13 cellular contexts compared by ENCODE assay signal in genomic region chr12:19369691-19370148, GRCh38.
A peak's percentile ranks its signal among the peaks of the same experiment; 100 is the strongest.
DNase-seq lines count a peak whose midpoint lies in the region; ATAC-seq and TF ChIP-seq lines count a peak whose summit lies in the region.
"Had no signal": no experiment of that assay in that cellular context is flagged by ENCODE, and none has a peak within 500 bp of the region (broad histone marks: within the 10 kb centered on the region; RNA-seq: fewer than 3 reads in every experiment).

No MANE protein-coding gene starts in this region.

- intact Hi-C loops in PC-3 (cut with micrococcal nuclease) = no loop called here

- no peak overlapping the region for H3K4me2 ChIP-seq in H9 (ENCODE audit: insufficient read depth, insufficient read length, low read length)
- no peak overlapping the region for H3K4me2 ChIP-seq in PC-3 (ENCODE audit: low read length)

- H3F3A ChIP-seq in PC-3 (ENCODE audit: low read length, unreplicated experiment) = no peaks in the 10 kb centered on the region

- H3K4me3 ChIP-seq in PC-3 (ENCODE audit: low read length) (no peak overlapping the region), fibroblast of pulmonary artery (replicated peaks; ENCODE audit: low read depth, low read length) (no peak overlapping the region), skeletal muscle cell (ENCODE audit: low read depth, low read length) (no peak overlapping the region), tibial nerve (no peak overlapping the region)

- no peaks in the 10 kb centered on the region for H3K27me3 Mint-ChIP-seq in H9 (ENCODE audit: low read depth)
- H3K27me3 Mint-ChIP-seq in activated T-cell treated with anti-CD3 and anti-CD28 coated beads, Interleukin-2, amount 50 U/mL, for 24 hours = no peaks in the 10 kb centered on the region

- no peak for TF ChIP-seq CTCF in H9 (conservative IDR thresholded peaks at IDR 0.05)
- TF ChIP-seq CTCF in PC-3 (conservative IDR thresholded peaks at IDR 0.05; ENCODE audit: low read depth, low read length) = no peak
- no peak for TF ChIP-seq CTCF in fibroblast of pulmonary artery (IDR thresholded peaks at IDR 0.05; ENCODE audit: low read length, missing control alignments)
- no peak for TF ChIP-seq CTCF in tibial nerve (IDR thresholded peaks at IDR 0.05)

- no CpG with 5 or more reads among the region's 6 CpGs for WGBS in H9 (ENCODE audit: extremely low coverage, insufficient read length, low lambda C conversion rate)
- WGBS in tibial nerve, 2 donors = 60 to 62% methylated on average over 6 of the region's 6 CpGs

- H3K23me2 ChIP-seq in H9 (ENCODE audit: insufficient read length, low read depth, low read length, poor library complexity, severe bottlenecking) = no peaks in the 10 kb centered on the region

- no peak overlapping the region for H3K23ac ChIP-seq in H9 (ENCODE audit: insufficient read length, low read depth, low read length)

- H3K14ac ChIP-seq in H9 (ENCODE audit: insufficient read depth, low read length) = no peak overlapping the region

- H3K27ac Mint-ChIP-seq in H9 = peak overlapping the region in 2 of 3 experiments; percentile 5 to 25; a peak in 2 of 7 replicates
- no peak overlapping the region for H3K27ac Mint-ChIP-seq in activated T-cell treated with anti-CD3 and anti-CD28 coated beads, Interleukin-2, amount 50 U/mL, for 24 hours

- no peak overlapping the region for H3K4me3 Mint-ChIP-seq in H9
- no peak overlapping the region for H3K4me3 Mint-ChIP-seq in activated T-cell treated with anti-CD3 and anti-CD28 coated beads, Interleukin-2, amount 50 U/mL, for 24 hours

- no peaks in the 10 kb centered on the region for H3K79me1 ChIP-seq in H9 (ENCODE audit: insufficient read depth, low read depth, low read length, poor library complexity, severe bottlenecking)

- H3K36me3 ChIP-seq in PC-3 (ENCODE audit: low read depth, low read length) (no peaks in the 10 kb centered on the region), tibial nerve (peaks cover 0 to 65% (median 3%) of the 10 kb centered on the region in 3 donors)

- no TSS peak for BruUV-seq in PC-3 (replicated peaks; lab: Mats Ljungman, UMichigan)

- no peaks in the 10 kb centered on the region for H3K27me3 ChIP-seq in H9 (ENCODE audit: insufficient read depth, low read length)
- H3K27me3 ChIP-seq in PC-3 (ENCODE audit: low read length) = no peaks in the 10 kb centered on the region
- no peaks in the 10 kb centered on the region for H3K27me3 ChIP-seq in tibial nerve

- H3K18ac ChIP-seq in H9 (ENCODE audit: insufficient read length, low read depth, low read length) = no peak overlapping the region

- POLR2A ChIA-PET in PC-3 (lab: Charles Lee; ENCODE audit: unreplicated experiment) = no interaction called here

- TF ChIP-seq POLR2A in tibial nerve (IDR thresholded peaks at IDR 0.05) = no peak

- no peak overlapping the region for H2BK12ac ChIP-seq in H9 (ENCODE audit: insufficient read length, low read depth, low read length)

- no peak overlapping the region for H3T11ph ChIP-seq in H9 (ENCODE audit: low read length)

- H2BK15ac ChIP-seq in H9 (ENCODE audit: low read depth, low read length) = no peak overlapping the region

- H3K9me3 ChIP-seq in H9 (ENCODE audit: control insufficient read depth, low read depth, low read length) = no peaks in the 10 kb centered on the region
- H3K9me3 ChIP-seq in PC-3 (ENCODE audit: low read length) = no peaks in the 10 kb centered on the region
- no peaks in the 10 kb centered on the region for H3K9me3 ChIP-seq in tibial nerve
- H3K9me3 ChIP-seq: Caco-2 had no signal

- no peak overlapping the region for H2AK5ac ChIP-seq in H9 (ENCODE audit: insufficient read length, low read length)

- no peak overlapping the region for H4K91ac ChIP-seq in H9 (ENCODE audit: insufficient read length, low read depth, low read length)

- H2BK20ac ChIP-seq in H9 (ENCODE audit: low read depth, low read length, poor library complexity, severe bottlenecking) = no peak overlapping the region

- no peaks in the 10 kb centered on the region for H3K9me3 Mint-ChIP-seq in H9
- H3K9me3 Mint-ChIP-seq in activated T-cell treated with anti-CD3 and anti-CD28 coated beads, Interleukin-2, amount 50 U/mL, for 24 hours = no peaks in the 10 kb centered on the region

- no peak overlapping the region for H2BK5ac ChIP-seq in H9 (ENCODE audit: insufficient read length, low read length)

- H3K36me3 Mint-ChIP-seq in H9 (ENCODE audit: insufficient read depth in 1 of 3, low read depth in 3 of 3) = peaks cover 54 to 88% (median 82%) of the 10 kb centered on the region in 3 experiments
- H3K36me3 Mint-ChIP-seq in activated T-cell treated with anti-CD3 and anti-CD28 coated beads, Interleukin-2, amount 50 U/mL, for 24 hours (ENCODE audit: low read depth) = peaks cover 4% of the 10 kb centered on the region

- no peaks in the 10 kb centered on the region for H3K4me1 Mint-ChIP-seq in H9
- H3K4me1 Mint-ChIP-seq in activated T-cell treated with anti-CD3 and anti-CD28 coated beads, Interleukin-2, amount 50 U/mL, for 24 hours (ENCODE audit: low read depth) = peaks cover 2% of the 10 kb centered on the region

- H3K79me2 ChIP-seq in H9 (ENCODE audit: insufficient read depth, low read length) (no peaks in the 10 kb centered on the region), PC-3 (ENCODE audit: low read length) (no peaks in the 10 kb centered on the region)

- no peak overlapping the region for H2BK120ac ChIP-seq in H9 (ENCODE audit: low read depth, low read length, poor library complexity, severe bottlenecking)

- H4K5ac ChIP-seq in H9 (ENCODE audit: insufficient read length, low read depth, low read length) = no peak overlapping the region

- no peak overlapping the region for H3K56ac ChIP-seq in H9 (ENCODE audit: insufficient read length, low read depth, low read length)

- DNase-seq in H9 (no peak), PC-3 (peak; percentile 66), fibroblast of pulmonary artery (ENCODE audit: low read depth) (peak; percentile 35), skeletal muscle cell (ENCODE audit: low read depth) (peak; percentile 75), SIG-M5 (lab: John Stamatoyannopoulos, UW) (no peak), tibial nerve (ENCODE audit: low spot score in 2 of 2) (no peak)
- DNase-seq in activated T-cell treated with anti-CD3 and anti-CD28 coated beads, Interleukin-2, amount 50 U/mL, for 24 hours = no peak
- DNase-seq: activated T-cell treated with anti-CD3 and anti-CD28 coated beads for 4 hours, erythroblast, NCI-H524 treated with DMSO at 0.1 percent for 48 hours, SHP77 treated with DMSO at 0.1 percent for 48 hours had no signal

- CTCF ChIA-PET in PC-3 (lab: Charles Lee) = no interaction called here

- no peak overlapping the region for H3K9ac ChIP-seq in H9 (ENCODE audit: extremely low read depth, insufficient read length, low read length)
- peak overlapping the region; percentile 29 for H3K9ac ChIP-seq in PC-3 (ENCODE audit: low read length)

- no peaks in the 10 kb centered on the region for H3K4me1 ChIP-seq in H9 (ENCODE audit: insufficient read depth, low read length)
- H3K4me1 ChIP-seq in PC-3 (ENCODE audit: insufficient read depth, low read length) = peaks cover 6% of the 10 kb centered on the region; the same call in 1 of the 2 replicates
- H3K4me1 ChIP-seq in tibial nerve = no peaks in the 10 kb centered on the region
- H3K4me1 ChIP-seq: Caco-2 had no signal

- ATAC-seq in PC-3 (peak; percentile 99), HG03135 (IDR thresholded peaks at IDR 0.05; ENCODE audit: unreplicated experiment) (no peak)

- H3K4ac ChIP-seq in H9 (ENCODE audit: low read depth, low read length) = no peak overlapping the region

- H4K8ac ChIP-seq in H9 (replicated peaks; ENCODE audit: insufficient read length, low read depth, low read length) = no peak overlapping the region

- no peaks in the 10 kb centered on the region for H4K20me1 ChIP-seq in H9 (ENCODE audit: control insufficient read depth, insufficient read depth, insufficient read length)
- H4K20me1 ChIP-seq in PC-3 (ENCODE audit: low read length) = no peaks in the 10 kb centered on the region

- H2AFZ ChIP-seq in H9 (ENCODE audit: low read length) (no peak overlapping the region), PC-3 (ENCODE audit: low read length) (no peak overlapping the region)

- H3K9me2 ChIP-seq in PC-3 (replicated peaks; ENCODE audit: low read length) = no peaks in the 10 kb centered on the region

- TF ChIP-seq EP300 in tibial nerve (IDR thresholded peaks at IDR 0.05) = no peak

- H3K27ac ChIP-seq in H9 (ENCODE audit: insufficient read length, low read depth, low read length) = no peak overlapping the region
- peak overlapping the region; percentile 74 for H3K27ac ChIP-seq in PC-3 (ENCODE audit: low read length)
- H3K27ac ChIP-seq in tibial nerve = peak overlapping the region in 1 of 4 donors; percentile 24

Comparison
In these comparisons a context has a peak if more than half of its experiments do, and no peak if none do; other contexts are left out.
1. DNase-seq: peak in PC-3 (single experiment), fibroblast of pulmonary artery (single experiment) and skeletal muscle cell (single experiment); none in H9 (single experiment), activated T-cell treated with anti-CD3 and anti-CD28 coated beads, Interleukin-2, amount 50 U/mL, for 24 hours (single experiment), SIG-M5 (single experiment) and tibial nerve (0 of 2).